In the genomic region with DNA sequence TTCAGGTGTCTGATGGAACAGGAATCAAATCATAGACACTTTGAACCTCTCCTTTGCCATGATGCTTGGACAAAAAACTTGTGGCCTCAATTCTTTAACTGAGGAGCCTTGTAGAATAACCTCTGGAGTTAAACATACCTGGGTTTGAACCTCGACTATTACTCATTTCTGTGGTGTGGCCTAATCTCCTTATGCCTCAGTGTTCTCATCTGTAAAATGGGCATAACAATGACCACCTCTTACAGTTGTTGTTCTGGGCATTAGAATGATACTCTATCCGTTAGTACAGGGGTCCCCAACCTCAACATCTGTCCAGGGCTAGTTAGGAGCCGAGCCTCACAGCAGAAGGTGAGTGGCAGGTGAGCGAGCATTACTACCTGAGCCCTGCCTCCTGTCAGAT, we compare ENCODE assay signal across 21 cellular contexts.
"Had no signal": no experiment of that assay in that cellular context is flagged by ENCODE, and none has a peak within 500 bp of the region (broad histone marks: within the 10 kb centered on the region; RNA-seq: fewer than 3 reads in every experiment).

No MANE protein-coding gene starts in this region.

- FAIRE-seq: endothelial cell of umbilical vein, frontal cortex had no signal

- H3K36me3 ChIP-seq: colonic mucosa, esophagus muscularis mucosa, gastroesophageal sphincter, heart left ventricle, left lung, lower lobe of right lung had no signal

- H3K4me2 ChIP-seq: hepatocyte had no signal

- H3K27ac ChIP-seq: colonic mucosa, esophagus muscularis mucosa, foreskin keratinocyte, gastroesophageal sphincter, hepatocyte, left lung, lower lobe of right lung had no signal

- H3K4me1 ChIP-seq: colonic mucosa, foreskin keratinocyte, left lung had no signal

- H3K9me3 ChIP-seq: colonic mucosa, esophagus muscularis mucosa, gastroesophageal sphincter, heart left ventricle, left lung, lower lobe of right lung, mucosa of descending colon had no signal

- H3K4me3 ChIP-seq: colonic mucosa, esophagus muscularis mucosa, gastroesophageal sphincter, heart left ventricle, hepatocyte, left lung, lower lobe of right lung, mucosa of descending colon had no signal

- H2AFZ ChIP-seq: hepatocyte had no signal

- ATAC-seq: foreskin keratinocyte, gastroesophageal sphincter, heart left ventricle, left cardiac atrium, left lung, left ventricle myocardium superior, lower lobe of right lung, mucosa of descending colon had no signal

- H3K27me3 ChIP-seq: colonic mucosa, esophagus muscularis mucosa, foreskin keratinocyte, gastroesophageal sphincter, heart left ventricle, hepatocyte, left lung had no signal

- DNase-seq: colonic mucosa; cortex of kidney; effector CD4-positive, alpha-beta T cell; effector memory CD4-positive, alpha-beta T cell; foreskin keratinocyte; heart left ventricle; hypothalamus; immature natural killer cell; islet precursor cell; left cardiac atrium; left lung; left ventricle myocardium superior; lower lobe of right lung; mesenchymal stem cell; mucosa of descending colon; naive B cell had no signal
